ENCODE assay signal across 8 cellular contexts in genomic region chr15:77031376-77032050, GRCh38. TPM values are rescaled to one million over a fixed set of nuclear protein-coding genes. Genes with fewer than 3 reads are reported as not detected.
DNase-seq lines count a peak whose midpoint lies in the region; TF ChIP-seq lines count a peak whose summit lies in the region.

No MANE protein-coding gene starts in this region.

- peaks cover 9 to 17% (median 13%) of the 10 kb centered on the region in 3 donors for H3K4me1 Mint-ChIP-seq in IgD-negative memory B cell
- H3K4me1 Mint-ChIP-seq in dendritic cell treated with granulocyte-macrophage colony-stimulating factor and Interleukin-4, amounts not matched to agents 40 ng/mL and 50 ng/mL, for 4 days (ENCODE audit: low read depth) = peaks cover 33% of the 10 kb centered on the region

- H3K27ac ChIP-seq in tibial nerve = no peak overlapping the region

- TF ChIP-seq EP300 in tibial nerve (IDR thresholded peaks at IDR 0.05) = no peak

- intact Hi-C loops in dendritic cell treated with granulocyte-macrophage colony-stimulating factor and Interleukin-4, amounts not matched to agents 40 ng/mL and 50 ng/mL, for 4 days (cut with micrococcal nuclease) = no loop called here

- no peak for TF ChIP-seq CTCF in tibial nerve (IDR thresholded peaks at IDR 0.05)

- no peaks in the 10 kb centered on the region for H3K27me3 Mint-ChIP-seq in IgD-negative memory B cell
- no peaks in the 10 kb centered on the region for H3K27me3 Mint-ChIP-seq in dendritic cell treated with granulocyte-macrophage colony-stimulating factor and Interleukin-4, amounts not matched to agents 40 ng/mL and 50 ng/mL, for 4 days

- H3K27ac Mint-ChIP-seq in IgD-negative memory B cell = peak overlapping the region in 2 of 3 donors; percentile 76 to 78
- peak overlapping the region; percentile 55 for H3K27ac Mint-ChIP-seq in dendritic cell treated with granulocyte-macrophage colony-stimulating factor and Interleukin-4, amounts not matched to agents 40 ng/mL and 50 ng/mL, for 4 days

- H3K4me1 ChIP-seq in tibial nerve = peaks cover 0 to 57% (median 5%) of the 10 kb centered on the region in 4 donors

- peak overlapping the region in 1 of 4 donors; percentile 28 for H3K4me3 Mint-ChIP-seq in IgD-negative memory B cell
- H3K4me3 Mint-ChIP-seq in dendritic cell treated with granulocyte-macrophage colony-stimulating factor and Interleukin-4, amounts not matched to agents 40 ng/mL and 50 ng/mL, for 4 days = no peak overlapping the region

- peak; percentile 11 for DNase-seq in GM03348 (ENCODE audit: low spot score)
- peak; percentile 93 for DNase-seq in RPMI8226
- DNase-seq in stimulated activated CD4-positive, alpha-beta T cell treated with anti-CD3 and anti-CD28 coated beads, Interleukin-4, amount 100 ng/mL, for 1 hour = peak; percentile 13
- no peak for DNase-seq in NCI-H446 (lab: John Stamatoyannopoulos, UW)
- DNase-seq in tibial nerve (ENCODE audit: low spot score in 2 of 2) = no peak
- DNase-seq in superior temporal gyrus (ENCODE audit: extremely low spot score) = no peak

- H3K36me3 Mint-ChIP-seq in IgD-negative memory B cell = no peaks in the 10 kb centered on the region
- H3K36me3 Mint-ChIP-seq in dendritic cell treated with granulocyte-macrophage colony-stimulating factor and Interleukin-4, amounts not matched to agents 40 ng/mL and 50 ng/mL, for 4 days (ENCODE audit: low read depth) = peaks cover 100% of the 10 kb centered on the region

- no peak overlapping the region for H3K4me3 ChIP-seq in tibial nerve

- H3K27me3 ChIP-seq in tibial nerve = peaks cover 0 to 4% of the 10 kb centered on the region in 2 donors

- no peaks in the 10 kb centered on the region for H3K9me3 ChIP-seq in tibial nerve

- TF ChIP-seq POLR2A in tibial nerve (IDR thresholded peaks at IDR 0.05) = no peak

- no peaks in the 10 kb centered on the region for H3K9me3 Mint-ChIP-seq in IgD-negative memory B cell
- no peaks in the 10 kb centered on the region for H3K9me3 Mint-ChIP-seq in dendritic cell treated with granulocyte-macrophage colony-stimulating factor and Interleukin-4, amounts not matched to agents 40 ng/mL and 50 ng/mL, for 4 days

- WGBS in tibial nerve, 2 donors = 85 to 88% methylated on average over 10 to 11 of the region's 12 CpGs

- H3K36me3 ChIP-seq in tibial nerve = peaks cover 0 to 3% (median 0%) of the 10 kb centered on the region in 3 donors

RNA-seq across cellular contexts. Expression of gene PSTPIP1, which starts 36.6 kb away (rescaled TPM):
- 37.3 TPM for polyA plus RNA-seq in IgD-negative memory B cell
- total RNA-seq in tibial nerve = 10 to 100 TPM; 13.6 to 54.6 (median 19.3) TPM

RNA-seq across cellular contexts. Expression of gene TSPAN3, which starts 39.4 kb away (rescaled TPM):
- polyA plus RNA-seq in IgD-negative memory B cell = 471 TPM
- total RNA-seq in tibial nerve = 100 to 1,000 TPM; 155 to 229 (median 203) TPM

Comparison
In these comparisons a context has a peak if more than half of its experiments do, and no peak if none do; other contexts are left out.
1. DNase-seq: peak in GM03348 (single experiment), RPMI8226 (single experiment) and stimulated activated CD4-positive, alpha-beta T cell treated with anti-CD3 and anti-CD28 coated beads, Interleukin-4, amount 100 ng/mL, for 1 hour (single experiment); none in NCI-H446 (0 of 2), tibial nerve (0 of 2) and superior temporal gyrus (single experiment).